In the genomic region with DNA sequence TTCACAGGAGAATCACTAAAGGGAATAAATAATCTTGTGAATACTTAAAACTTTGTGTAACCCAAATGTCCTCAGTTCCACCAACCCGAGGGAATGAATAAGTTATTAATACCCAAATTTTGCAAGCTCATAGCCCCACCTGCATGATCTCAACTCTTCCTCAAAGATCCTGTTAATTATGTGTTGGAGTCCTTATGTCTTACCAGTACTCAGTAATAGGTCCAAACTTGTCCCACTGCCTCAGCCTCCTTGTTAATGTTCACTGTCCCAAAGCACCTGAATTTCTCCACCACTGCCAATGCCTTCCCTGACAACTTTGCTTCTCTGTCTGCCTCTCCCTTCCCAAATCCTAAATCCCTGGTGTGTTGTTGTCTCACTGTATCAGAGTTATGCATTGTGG, we compare ENCODE assay signal across 22 cellular contexts. TPM values are rescaled to one million over a fixed set of nuclear protein-coding genes. Genes with fewer than 3 reads are reported as not detected.
DNase-seq lines count a peak whose midpoint lies in the region; ATAC-seq, FAIRE-seq and TF ChIP-seq lines count a peak whose summit lies in the region.
"Had no signal": no experiment of that assay in that cellular context is flagged by ENCODE, and none has a peak within 500 bp of the region (broad histone marks: within the 10 kb centered on the region; RNA-seq: fewer than 3 reads in every experiment).

No MANE protein-coding gene starts in this region.

- H2AFZ ChIP-seq in PC-9 (no peak overlapping the region), keratinocyte (ENCODE audit: control insufficient read depth, low read length) (peak overlapping the region; percentile 57)

- peaks cover 18% of the 10 kb centered on the region; the same call in 1 of the 2 replicates for H3K36me3 ChIP-seq in PC-9 (ENCODE audit: low read depth)
- no peaks in the 10 kb centered on the region for H3K36me3 ChIP-seq in bronchial epithelial cell (ENCODE audit: control insufficient read depth, insufficient read depth, low read length)
- peaks cover 0 to 2% of the 10 kb centered on the region in 2 experiments for H3K36me3 ChIP-seq in keratinocyte (ENCODE audit: control insufficient read depth in 2 of 2, extremely low read depth in 1 of 2, insufficient read depth in 2 of 2, low read length in 2 of 2)
- H3K36me3 ChIP-seq: BLaER1 treated with 17β-estradiol and CSF1 and Interleukin-3, amounts not matched to agents 10 nM and 100 nM; SJSA1 had no signal

- H3K27me3 Mint-ChIP-seq in type B pancreatic cell, result no peaks in the 10 kb centered on the region

- H3K4me1 Mint-ChIP-seq in type B pancreatic cell (ENCODE audit: unreplicated experiment), result peaks cover 14% of the 10 kb centered on the region

- no peak for ATAC-seq in GM18873 (IDR thresholded peaks at IDR 0.05; ENCODE audit: low FRiP score, unreplicated experiment)
- ATAC-seq: CD8-positive, alpha-beta T cell; K562; Right ventricle myocardium inferior had no signal

- FAIRE-seq in bronchial epithelial cell (lab: Jason Lieb, UNC), result no peak
- FAIRE-seq in keratinocyte (lab: Jason Lieb, UNC), result no peak
- FAIRE-seq: GM12892, K562, RCC 7860 had no signal

- no TSS peak for BruUV-seq in PC-9 (replicated peaks; lab: Mats Ljungman, UMichigan)

- CTCF ChIA-PET in PC-9 (lab: Charles Lee), result no interaction called here

- no peaks in the 10 kb centered on the region for H4K20me1 ChIP-seq in PC-9 (ENCODE audit: insufficient read depth)
- H4K20me1 ChIP-seq in keratinocyte (ENCODE audit: control insufficient read depth, extremely low read depth, insufficient read depth, low read length), result no peaks in the 10 kb centered on the region
- H4K20me1 ChIP-seq: BLaER1 treated with 17β-estradiol and CSF1 and Interleukin-3, amounts not matched to agents 10 nM and 100 nM had no signal

- DNase-seq in PC-9 (no peak), bronchial epithelial cell (ENCODE audit: low read depth) (peak; percentile 44), keratinocyte (ENCODE audit: low read depth, low spot score) (no peak), type B pancreatic cell (ENCODE audit: extremely low spot score, unreplicated experiment) (no peak), NCI-H345 (lab: John Stamatoyannopoulos, UW) (no peak), hippocampal formation (lab: John Stamatoyannopoulos, UW) (no peak)
- DNase-seq: Calu3; CD8-positive, alpha-beta T cell; DMS153; NCI-H1092; NCI-H1436 treated with DMSO at 0.1 percent for 48 hours; NCI-H2029 treated with DMSO at 0.1 percent for 48 hours; NCI-H524 treated with DMSO at 0.1 percent for 48 hours; NCI-H82 had no signal

- H3K4me2 ChIP-seq in PC-9 (peak overlapping the region; percentile 58; the same call in 1 of the 2 replicates), keratinocyte (ENCODE audit: control insufficient read depth, extremely low read depth, insufficient read depth, low read depth, low read length) (peak overlapping the region; percentile 72)
- H3K4me2 ChIP-seq: BLaER1 treated with 17β-estradiol and CSF1 and Interleukin-3, amounts not matched to agents 10 nM and 100 nM had no signal

- no peaks in the 10 kb centered on the region for H3K9me1 ChIP-seq in keratinocyte (ENCODE audit: control insufficient read depth, extremely low read depth, insufficient read depth, low read length)

- POLR2A ChIA-PET in PC-9 (lab: Charles Lee; ENCODE audit: unreplicated experiment), result no interaction called here

- peaks cover 35% of the 10 kb centered on the region for H3K9me3 ChIP-seq in PC-9 (ENCODE audit: insufficient read depth, low read depth)
- no peaks in the 10 kb centered on the region for H3K9me3 ChIP-seq in keratinocyte (ENCODE audit: control insufficient read depth, low read depth, low read length)
- H3K9me3 ChIP-seq: SJSA1 had no signal

- no peak overlapping the region for H3K4me3 Mint-ChIP-seq in type B pancreatic cell
- H3K4me3 Mint-ChIP-seq: CD8-positive, alpha-beta T cell had no signal

- peaks cover 4% of the 10 kb centered on the region for H3K9me3 Mint-ChIP-seq in type B pancreatic cell

- H3K36me3 Mint-ChIP-seq in type B pancreatic cell, result no peaks in the 10 kb centered on the region
- H3K36me3 Mint-ChIP-seq: CD8-positive, alpha-beta T cell had no signal

- H3K27me3 ChIP-seq in PC-9 (ENCODE audit: insufficient read depth, low read depth), result no peaks in the 10 kb centered on the region
- no peaks in the 10 kb centered on the region for H3K27me3 ChIP-seq in bronchial epithelial cell (ENCODE audit: control insufficient read depth, insufficient read depth, low read length)
- no peaks in the 10 kb centered on the region for H3K27me3 ChIP-seq in keratinocyte (ENCODE audit: control insufficient read depth, extremely low read depth, insufficient read depth, low read length)
- H3K27me3 ChIP-seq: BLaER1 treated with 17β-estradiol and CSF1 and Interleukin-3, amounts not matched to agents 10 nM and 100 nM; SJSA1 had no signal

- H3K79me2 ChIP-seq in PC-9 (ENCODE audit: low read depth) (no peaks in the 10 kb centered on the region), keratinocyte (ENCODE audit: control insufficient read depth, insufficient read depth, low read length) (no peaks in the 10 kb centered on the region)

- no peaks in the 10 kb centered on the region for H3K9me2 ChIP-seq in PC-9 (ENCODE audit: insufficient read depth)

- dilution Hi-C loops in keratinocyte (cut with MboI; ENCODE audit: extremely low pct_ligation_motif_present, low sequenced_read_pairs), result no loop called here

- intact Hi-C loops in PC-9 (cut with micrococcal nuclease; ENCODE audit: unreplicated experiment), result loop anchor here (2.0 kb wide), 1 partner anchor 24 kb away; no protein-coding TSS in a partner anchor

- H3K4me3 ChIP-seq in PC-9 (no peak overlapping the region), bronchial epithelial cell (ENCODE audit: low read depth, low read length) (no peak overlapping the region), keratinocyte (ENCODE audit: control insufficient read depth in 2 of 3, extremely low read depth in 1 of 3, insufficient read depth in 2 of 3, low read depth in 1 of 3, low read length in 3 of 3) (no peak overlapping the region)
- H3K4me3 ChIP-seq: BLaER1 treated with 17β-estradiol and CSF1 and Interleukin-3, amounts not matched to agents 10 nM and 100 nM; K562; SJSA1 had no signal

- H3K27ac ChIP-seq in PC-9 (peak overlapping the region; percentile 48; the same call in 1 of the 2 replicates), keratinocyte (ENCODE audit: control insufficient read depth, insufficient read depth, low read length) (no peak overlapping the region)
- H3K27ac ChIP-seq: BLaER1 treated with 17β-estradiol and CSF1 and Interleukin-3, amounts not matched to agents 10 nM and 100 nM had no signal

- no peak overlapping the region for H3K9ac ChIP-seq in keratinocyte (ENCODE audit: control insufficient read depth, extremely low read depth, insufficient read depth, low read length)
- H3K9ac ChIP-seq: BLaER1 treated with 17β-estradiol and CSF1 and Interleukin-3, amounts not matched to agents 10 nM and 100 nM had no signal

- peaks cover 30% of the 10 kb centered on the region for H3F3A ChIP-seq in PC-9 (ENCODE audit: insufficient read depth, low read depth)

- peak overlapping the region; percentile 88 for H3K27ac Mint-ChIP-seq in type B pancreatic cell
- H3K27ac Mint-ChIP-seq: CD8-positive, alpha-beta T cell had no signal

- H3K4me1 ChIP-seq in PC-9 (replicated peaks; ENCODE audit: insufficient read depth) (peaks cover 45% of the 10 kb centered on the region), keratinocyte (ENCODE audit: control insufficient read depth, extremely low read depth, insufficient read depth, low read length) (peaks cover 49% of the 10 kb centered on the region)
- H3K4me1 ChIP-seq: BLaER1 treated with 17β-estradiol and CSF1 and Interleukin-3, amounts not matched to agents 10 nM and 100 nM had no signal

- TF ChIP-seq CTCF in PC-9 (conservative IDR thresholded peaks at IDR 0.05) (no peak), bronchial epithelial cell (IDR thresholded peaks at IDR 0.05; ENCODE audit: insufficient read depth, low read length, severe bottlenecking) (no peak), keratinocyte (optimal IDR thresholded peaks at IDR 0.05 in 1 of 3, IDR thresholded peaks at IDR 0.05 in 1 of 3, conservative IDR thresholded peaks at IDR 0.05 in 1 of 3; ENCODE audit: extremely low read depth in 1 of 3, insufficient read depth in 2 of 3, low read length in 3 of 3) (no peak), type B pancreatic cell (conservative IDR thresholded peaks at IDR 0.05) (no peak)

RNA-seq across cellular contexts. Expression of a gene that starts 46.1 kb away (rescaled TPM):
- total RNA-seq in PC-9 (2021) (34.0 and 61.1 TPM in 2 replicates), bronchial epithelial cell (8.8 and 10.3 TPM in 2 replicates), type B pancreatic cell (ENCODE audit: low replicate concordance) (6.5 and 9.7 TPM in 2 replicates)
- polyA plus RNA-seq in keratinocyte, result 1.0 to 1.6 TPM (median 1.1 TPM) in 3 replicates
- polyA plus RNA-seq in keratinocyte (2011; ENCODE audit: low read depth), result 0.39 TPM
- polyA plus RNA-seq in keratinocyte (2011; cell fraction: cytosol; rRNA removed), result 0.52 and 1.6 TPM in 2 replicates
- polyA plus RNA-seq in keratinocyte (2011; cell fraction: nucleus; rRNA removed), result 2.4 and 2.5 TPM in 2 replicates
- 0.85 and 1.3 TPM in 2 replicates for polyA plus RNA-seq in keratinocyte (2012; ENCODE audit: low replicate concordance)
- polyA minus RNA-seq in keratinocyte, result 1.6 to 7.9 TPM (median 4.8 TPM) in 3 replicates
- polyA minus RNA-seq in keratinocyte (2011; cell fraction: cytosol; rRNA and poly(A)+ RNA removed), result 1.2 TPM
- polyA minus RNA-seq in keratinocyte (2011; cell fraction: nucleus; rRNA and poly(A)+ RNA removed), result 2.8 and 4.0 TPM in 2 replicates
- total RNA-seq: H4, K562 had no signal
- polyA plus RNA-seq: K562 had no signal
